19 cellular contexts compared by ENCODE assay signal in genomic region chr18:70423120-70423519, GRCh38.
DNase-seq lines count a peak whose midpoint lies in the region; ATAC-seq and TF ChIP-seq lines count a peak whose summit lies in the region.
"Had no signal": no experiment of that assay in that cellular context is flagged by ENCODE, and none has a peak within 500 bp of the region (broad histone marks: within the 10 kb centered on the region; RNA-seq: fewer than 3 reads in every experiment).

No MANE protein-coding gene starts in this region.

- H3K27ac Mint-ChIP-seq in stimulated activated effector memory CD8-positive, alpha-beta T cell treated with anti-CD3 and anti-CD28 coated beads, Interleukin-12 subunit alpha, Interleukin-12 subunit beta, amount 100 ng/mL, for 72 hours = no peak overlapping the region

- H4K20me1 ChIP-seq in BLaER1 (no peaks in the 10 kb centered on the region), mammary epithelial cell (ENCODE audit: insufficient read depth, low read length) (no peaks in the 10 kb centered on the region)

- H3K4me2 ChIP-seq in BLaER1 = peak overlapping the region; percentile 57
- H3K4me2 ChIP-seq in mammary epithelial cell (ENCODE audit: insufficient read depth, low read depth, low read length) = peak overlapping the region; percentile 34

- WGBS in mammary epithelial cell (ENCODE audit: low coverage, missing lambda C conversion rate) = 38% methylated on average over 5 of the region's 5 CpGs

- TF ChIP-seq CTCF in mammary epithelial cell (conservative IDR thresholded peaks at IDR 0.05 in 1 of 2, IDR thresholded peaks at IDR 0.05 in 1 of 2; ENCODE audit: extremely low read depth in 1 of 2, insufficient read depth in 1 of 2, low read depth in 1 of 2, low read length in 2 of 2) = no peak

- peaks cover 25% of the 10 kb centered on the region for H3K4me1 ChIP-seq in BLaER1
- H3K4me1 ChIP-seq in mammary epithelial cell (ENCODE audit: insufficient read depth, low read length) = peaks cover 45% of the 10 kb centered on the region
- H3K4me1 ChIP-seq in mucosa of rectum (ENCODE audit: control insufficient read depth in 2 of 2, insufficient read depth in 2 of 2, low read length in 2 of 2) = peaks cover 7 to 16% of the 10 kb centered on the region in 2 donors

- peaks cover 15% of the 10 kb centered on the region for H3K4me1 Mint-ChIP-seq in stimulated activated effector memory CD8-positive, alpha-beta T cell treated with anti-CD3 and anti-CD28 coated beads, Interleukin-12 subunit alpha, Interleukin-12 subunit beta, amount 100 ng/mL, for 72 hours
- H3K4me1 Mint-ChIP-seq: naive B cell had no signal

- no peaks in the 10 kb centered on the region for H3K9me3 Mint-ChIP-seq in stimulated activated effector memory CD8-positive, alpha-beta T cell treated with anti-CD3 and anti-CD28 coated beads, Interleukin-12 subunit alpha, Interleukin-12 subunit beta, amount 100 ng/mL, for 72 hours

- H3K36me3 Mint-ChIP-seq in stimulated activated effector memory CD8-positive, alpha-beta T cell treated with anti-CD3 and anti-CD28 coated beads, Interleukin-12 subunit alpha, Interleukin-12 subunit beta, amount 100 ng/mL, for 72 hours = no peaks in the 10 kb centered on the region
- H3K36me3 Mint-ChIP-seq: naive B cell had no signal

- dilution Hi-C loops in mammary epithelial cell (cut with HindIII; ENCODE audit: low sequenced_read_pairs) = loop anchor here (5.0 kb wide), 1 partner anchor 51 kb away; no protein-coding TSS in a partner anchor

- CTCF ChIA-PET in mammary epithelial cell (lab: Charles Lee; ENCODE audit: low non-redundant PET) = no interaction called here

- H3K9me3 ChIP-seq in BLaER1 (no peaks in the 10 kb centered on the region), mammary epithelial cell (replicated peaks; ENCODE audit: insufficient read depth, low read length) (no peaks in the 10 kb centered on the region), mucosa of rectum (ENCODE audit: control insufficient read depth in 2 of 2, low read length in 2 of 2) (no peaks in the 10 kb centered on the region)
- H3K9me3 ChIP-seq: upper lobe of left lung had no signal

- DNase-seq in LoVo (ENCODE audit: low spot score) = peak; percentile 43
- DNase-seq in mammary epithelial cell = peak; percentile 19
- DNase-seq in stimulated activated effector memory CD8-positive, alpha-beta T cell treated with anti-CD3 and anti-CD28 coated beads, Interleukin-12 subunit alpha, Interleukin-12 subunit beta, amount 100 ng/mL, for 72 hours (ENCODE audit: low spot score in 2 of 2) = no peak
- no peak for DNase-seq in SIG-M5 (lab: John Stamatoyannopoulos, UW)
- no peak for DNase-seq in NK-92 treated with Interleukin-12 subunit alpha and Interleukin-12 subunit beta, amount 100 ng/mL, for 24 hours (lab: John Stamatoyannopoulos, UW)
- DNase-seq: activated CD4-positive, alpha-beta T cell treated with anti-CD3 and anti-CD28 coated beads, Interleukin-2, amount 50 U/mL, for 48 hours; anterior cingulate cortex; DMS153; kidney glomerular epithelial cell; naive B cell; NCI-H1417; NCI-H2171 treated with DMSO at 0.1 percent for 48 hours; stimulated activated CD4-positive, alpha-beta T cell treated with anti-CD3 and anti-CD28 coated beads, Interleukin-1b, Interleukin-23, amount 100 ng/mL, for 48 hours; upper lobe of left lung had no signal

- H3K27ac ChIP-seq in BLaER1 (no peak overlapping the region), mammary epithelial cell (ENCODE audit: insufficient read depth, low read depth, low read length) (peak overlapping the region; percentile 95), mucosa of rectum (ENCODE audit: low read depth in 2 of 2, low read length in 2 of 2) (peak overlapping the region; percentile 40 to 50)

- intact Hi-C loops in mammary epithelial cell (cut with micrococcal nuclease) = loop anchor here (2.0 kb wide), 3 partner anchors 38 to 134 kb away; partner anchors contain the start of gene SOCS6

- no peaks in the 10 kb centered on the region for H3K36me3 ChIP-seq in BLaER1
- H3K36me3 ChIP-seq in mammary epithelial cell (ENCODE audit: insufficient read depth, low read length) = no peaks in the 10 kb centered on the region
- no peaks in the 10 kb centered on the region for H3K36me3 ChIP-seq in mucosa of rectum (ENCODE audit: control insufficient read depth in 2 of 2, insufficient read depth in 2 of 2, low read length in 2 of 2)
- H3K36me3 ChIP-seq: upper lobe of left lung had no signal

- H3K79me2 ChIP-seq in mammary epithelial cell (ENCODE audit: insufficient read depth, low read length) = no peaks in the 10 kb centered on the region

- in situ Hi-C loops in mammary epithelial cell (cut with MboI; ENCODE audit: low sequenced_read_pairs in 2 of 2) = no loop called here

- no peak for ATAC-seq in stimulated activated effector memory CD8-positive, alpha-beta T cell treated with anti-CD3 and anti-CD28 coated beads, Interleukin-12 subunit alpha, Interleukin-12 subunit beta, amount 100 ng/mL, for 72 hours
- ATAC-seq in HG02970 (IDR thresholded peaks at IDR 0.05; ENCODE audit: low FRiP score, unreplicated experiment) = no peak
- ATAC-seq: K562 had no signal

- BruUV-seq in mammary epithelial cell (replicated peaks; lab: Mats Ljungman, UMichigan) = no TSS peak

- H3K27me3 ChIP-seq in BLaER1 (no peaks in the 10 kb centered on the region), mammary epithelial cell (ENCODE audit: insufficient read depth, low read length) (no peaks in the 10 kb centered on the region), mucosa of rectum (ENCODE audit: control insufficient read depth in 2 of 2, insufficient read depth in 2 of 2, low read length in 2 of 2) (no peaks in the 10 kb centered on the region)
- H3K27me3 ChIP-seq: upper lobe of left lung had no signal

- H3K9ac ChIP-seq in BLaER1 = no peak overlapping the region
- no peak overlapping the region for H3K9ac ChIP-seq in mammary epithelial cell (ENCODE audit: insufficient read depth, low read length)
- no peak overlapping the region for H3K9ac ChIP-seq in mucosa of rectum (ENCODE audit: low read depth in 1 of 2, low read length in 2 of 2)

- no peak overlapping the region for H3K4me3 Mint-ChIP-seq in stimulated activated effector memory CD8-positive, alpha-beta T cell treated with anti-CD3 and anti-CD28 coated beads, Interleukin-12 subunit alpha, Interleukin-12 subunit beta, amount 100 ng/mL, for 72 hours
- H3K4me3 Mint-ChIP-seq: naive B cell had no signal

- peak overlapping the region; percentile 55 for H2AFZ ChIP-seq in mammary epithelial cell (ENCODE audit: low read depth, low read length)

- H3K4me3 ChIP-seq in BLaER1 = no peak overlapping the region
- H3K4me3 ChIP-seq in mammary epithelial cell (replicated peaks in 1 of 3; ENCODE audit: insufficient read depth in 1 of 3, low read depth in 2 of 3, low read length in 3 of 3) = no peak overlapping the region
- no peak overlapping the region for H3K4me3 ChIP-seq in mucosa of rectum (ENCODE audit: low read length in 2 of 2)
- H3K4me3 ChIP-seq: coronary artery, K562, upper lobe of left lung had no signal

Comparison
In these comparisons a context has a peak if more than half of its experiments do, and no peak if none do; other contexts are left out.
1. DNase-seq: peak in LoVo (single experiment) and mammary epithelial cell (single experiment); none in stimulated activated effector memory CD8-positive, alpha-beta T cell treated with anti-CD3 and anti-CD28 coated beads, Interleukin-12 subunit alpha, Interleukin-12 subunit beta, amount 100 ng/mL, for 72 hours (0 of 2), SIG-M5 (single experiment) and NK-92 treated with Interleukin-12 subunit alpha and Interleukin-12 subunit beta, amount 100 ng/mL, for 24 hours (single experiment).